9 cellular contexts compared by ENCODE assay signal in the genomic region with DNA sequence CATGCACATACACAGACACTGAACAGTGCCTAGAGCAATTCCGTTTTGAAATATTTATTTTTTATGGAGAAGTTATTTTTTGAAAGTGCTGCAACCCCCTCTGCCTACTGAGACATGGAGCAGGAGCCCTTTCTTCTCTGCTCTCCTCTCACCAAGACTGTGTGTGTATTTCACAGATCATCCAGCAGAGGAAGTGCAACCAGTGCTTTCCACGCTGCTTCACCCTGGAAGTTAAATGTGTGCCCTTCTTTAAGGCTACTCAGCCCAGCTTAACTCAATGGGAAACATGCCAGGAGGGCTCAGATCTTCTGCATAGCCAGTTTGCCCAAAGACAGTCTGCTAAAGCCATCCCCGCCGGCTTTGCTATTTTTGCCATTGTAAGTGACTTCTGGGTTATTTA.
DNase-seq lines count a peak whose midpoint lies in the region; ATAC-seq and TF ChIP-seq lines count a peak whose summit lies in the region.
"Had no signal": no experiment of that assay in that cellular context is flagged by ENCODE, and none has a peak within 500 bp of the region (broad histone marks: within the 10 kb centered on the region; RNA-seq: fewer than 3 reads in every experiment).

No MANE protein-coding gene starts in this region.

- H4K20me1 ChIP-seq in smooth muscle cell (ENCODE audit: low read depth) = no peaks in the 10 kb centered on the region

- no peak overlapping the region for H3K27ac Mint-ChIP-seq in stimulated activated naive B cell treated with anti-CD40 and anti-IgM and Interleukin-4, amounts not matched to agents 10 μg/mL and 1 μg/mL and 100 μg/mL, for 72 hours

- no peak overlapping the region for H3K4me3 ChIP-seq in smooth muscle cell
- H3K4me3 ChIP-seq: SK-N-MC had no signal

- H3K9me3 ChIP-seq in smooth muscle cell (replicated peaks; ENCODE audit: low read depth) = no peaks in the 10 kb centered on the region

- no peaks in the 10 kb centered on the region for H3K36me3 Mint-ChIP-seq in stimulated activated naive B cell treated with anti-CD40 and anti-IgM and Interleukin-4, amounts not matched to agents 10 μg/mL and 1 μg/mL and 100 μg/mL, for 72 hours

- WGBS in smooth muscle cell (ENCODE audit: low lambda C conversion rate) = 17% methylated on average over 4 of the region's 4 CpGs

- H3K4me1 Mint-ChIP-seq in stimulated activated naive B cell treated with anti-CD40 and anti-IgM and Interleukin-4, amounts not matched to agents 10 μg/mL and 1 μg/mL and 100 μg/mL, for 72 hours = peaks cover 7 to 25% of the 10 kb centered on the region in 2 donors

- no peaks in the 10 kb centered on the region for H3K9me3 Mint-ChIP-seq in stimulated activated naive B cell treated with anti-CD40 and anti-IgM and Interleukin-4, amounts not matched to agents 10 μg/mL and 1 μg/mL and 100 μg/mL, for 72 hours

- H3K4me3 Mint-ChIP-seq in stimulated activated naive B cell treated with anti-CD40 and anti-IgM and Interleukin-4, amounts not matched to agents 10 μg/mL and 1 μg/mL and 100 μg/mL, for 72 hours = no peak overlapping the region

- H3K4me2 ChIP-seq in smooth muscle cell = peak overlapping the region; percentile 80

- H3K36me3 ChIP-seq in smooth muscle cell (ENCODE audit: low read depth) = no peaks in the 10 kb centered on the region

- ATAC-seq in stimulated activated naive B cell treated with anti-CD40 and anti-IgM and Interleukin-4, amounts not matched to agents 10 μg/mL and 1 μg/mL and 100 μg/mL, for 72 hours (replicated peaks) = no peak
- ATAC-seq in HG02973 (IDR thresholded peaks at IDR 0.05; ENCODE audit: unreplicated experiment) = no peak

- peaks cover 7% of the 10 kb centered on the region for H3F3A ChIP-seq in smooth muscle cell (ENCODE audit: low read depth)

- peak overlapping the region; percentile 98 for H3K27ac ChIP-seq in smooth muscle cell (ENCODE audit: low read depth)
- H3K27ac ChIP-seq: SK-N-MC had no signal

- TF ChIP-seq CTCF in smooth muscle cell (IDR thresholded peaks at IDR 0.05; ENCODE audit: borderline replicate concordance, insufficient read depth, poor library complexity, severe bottlenecking) = peak; percentile 29

- no peaks in the 10 kb centered on the region for H3K27me3 Mint-ChIP-seq in stimulated activated naive B cell treated with anti-CD40 and anti-IgM and Interleukin-4, amounts not matched to agents 10 μg/mL and 1 μg/mL and 100 μg/mL, for 72 hours

- peaks cover 36% of the 10 kb centered on the region for H3K4me1 ChIP-seq in smooth muscle cell (ENCODE audit: low read depth)

- no peaks in the 10 kb centered on the region for H3K27me3 ChIP-seq in smooth muscle cell (ENCODE audit: low read depth)

- peak overlapping the region; percentile 86 for H3K9ac ChIP-seq in smooth muscle cell (ENCODE audit: low read depth)

- H3K79me2 ChIP-seq in smooth muscle cell (ENCODE audit: low read depth) = no peaks in the 10 kb centered on the region

- peak overlapping the region; percentile 70 for H2AFZ ChIP-seq in smooth muscle cell (ENCODE audit: low read depth)

- DNase-seq in HCEC 1CT (peak; percentile 59), SK-N-DZ (ENCODE audit: low spot score) (peak; percentile 12), foreskin melanocyte (peak; percentile 48), smooth muscle cell (lab: John Stamatoyannopoulos, UW; ENCODE audit: unreplicated experiment) (peak; percentile 11)
- no peak for DNase-seq in stimulated activated CD8-positive, alpha-beta memory T cell treated with anti-CD3 and anti-CD28 coated beads, Interleukin-4, amount 100 ng/mL, for 48 hours
- no peak for DNase-seq in stimulated activated naive B cell treated with anti-CD40 and anti-IgM and Interleukin-4, amounts not matched to agents 10 μg/mL and 1 μg/mL and 100 μg/mL, for 72 hours
- DNase-seq: NCI-H1105 treated with DMSO at 0.1 percent for 48 hours had no signal

Comparison
In these comparisons a context has a peak if more than half of its experiments do, and no peak if none do; other contexts are left out.
1. DNase-seq: peak in HCEC 1CT (single experiment), SK-N-DZ (single experiment), foreskin melanocyte (single experiment) and smooth muscle cell (single experiment); none in stimulated activated CD8-positive, alpha-beta memory T cell treated with anti-CD3 and anti-CD28 coated beads, Interleukin-4, amount 100 ng/mL, for 48 hours (single experiment) and stimulated activated naive B cell treated with anti-CD40 and anti-IgM and Interleukin-4, amounts not matched to agents 10 μg/mL and 1 μg/mL and 100 μg/mL, for 72 hours (single experiment).